Comparison of ENCODE assay signal across 8 cellular contexts in genomic region chr1:150875197-150876110, GRCh38. TPM values are rescaled to one million over a fixed set of nuclear protein-coding genes. Genes with fewer than 3 reads are reported as not detected.
DNase-seq lines count a peak whose midpoint lies in the region; ATAC-seq and TF ChIP-seq lines count a peak whose summit lies in the region.

No MANE protein-coding gene starts in this region.

- ATAC-seq in left ventricle myocardium superior (peak; percentile 9), GM18870 (IDR thresholded peaks at IDR 0.05; ENCODE audit: unreplicated experiment) (no peak), GM19455 (IDR thresholded peaks at IDR 0.05; ENCODE audit: unreplicated experiment) (no peak), GM18858 (IDR thresholded peaks at IDR 0.05; ENCODE audit: unreplicated experiment) (no peak)

- peaks cover 27% of the 10 kb centered on the region for H3K36me3 Mint-ChIP-seq in activated T-helper 2 cell treated with anti-CD3 and anti-CD28 coated beads, Interferon-gamma antibody, Interleukin-2, Interleukin-4, amounts not matched to agents 10 μg/mL and 5 μg/mL and 100 μg/mL, durations not matched to agents 14 hours and 24 hours and 36 hours (ENCODE audit: low read depth)

- H3K9me3 Mint-ChIP-seq in activated T-helper 2 cell treated with anti-CD3 and anti-CD28 coated beads, Interferon-gamma antibody, Interleukin-2, Interleukin-4, amounts not matched to agents 10 μg/mL and 5 μg/mL and 100 μg/mL, durations not matched to agents 14 hours and 24 hours and 36 hours: no peaks in the 10 kb centered on the region

- no peak for TF ChIP-seq CTCF in retinal pigment epithelial cell (conservative IDR thresholded peaks at IDR 0.05; ENCODE audit: low read depth, low read length)

- DNase-seq in Ammon's horn (ENCODE audit: low spot score) (peak; percentile 7), HAP-1 (ENCODE audit: low spot score in 2 of 2) (peak; percentile 23 to 48), left ventricle myocardium superior (no peak), retinal pigment epithelial cell (ENCODE audit: low read depth) (no peak)
- DNase-seq in activated T-helper 2 cell treated with anti-CD3 and anti-CD28 coated beads, Interferon-gamma antibody, Interleukin-2, Interleukin-4, amounts not matched to agents 10 μg/mL and 5 μg/mL and 100 μg/mL, durations not matched to agents 14 hours and 24 hours and 36 hours (ENCODE audit: low spot score): no peak

- H3K4me3 ChIP-seq in HAP-1 (peak overlapping the region; percentile 71), retinal pigment epithelial cell (ENCODE audit: low read length) (peak overlapping the region; percentile 79)

- H3K36me3 ChIP-seq in HAP-1 (replicated peaks): no peaks in the 10 kb centered on the region

- peak overlapping the region; percentile 95 for H3K4me3 Mint-ChIP-seq in activated T-helper 2 cell treated with anti-CD3 and anti-CD28 coated beads, Interferon-gamma antibody, Interleukin-2, Interleukin-4, amounts not matched to agents 10 μg/mL and 5 μg/mL and 100 μg/mL, durations not matched to agents 14 hours and 24 hours and 36 hours (ENCODE audit: low read depth)

- H3K4me1 ChIP-seq in HAP-1: peaks cover 19% of the 10 kb centered on the region

- peaks cover 30% of the 10 kb centered on the region for H3K4me1 Mint-ChIP-seq in activated T-helper 2 cell treated with anti-CD3 and anti-CD28 coated beads, Interferon-gamma antibody, Interleukin-2, Interleukin-4, amounts not matched to agents 10 μg/mL and 5 μg/mL and 100 μg/mL, durations not matched to agents 14 hours and 24 hours and 36 hours (ENCODE audit: low read depth)

- peak overlapping the region; percentile 92 for H3K27ac Mint-ChIP-seq in activated T-helper 2 cell treated with anti-CD3 and anti-CD28 coated beads, Interferon-gamma antibody, Interleukin-2, Interleukin-4, amounts not matched to agents 10 μg/mL and 5 μg/mL and 100 μg/mL, durations not matched to agents 14 hours and 24 hours and 36 hours

- no peaks in the 10 kb centered on the region for H3K27me3 ChIP-seq in HAP-1 (ENCODE audit: low read depth)

- H3K27me3 Mint-ChIP-seq in activated T-helper 2 cell treated with anti-CD3 and anti-CD28 coated beads, Interferon-gamma antibody, Interleukin-2, Interleukin-4, amounts not matched to agents 10 μg/mL and 5 μg/mL and 100 μg/mL, durations not matched to agents 14 hours and 24 hours and 36 hours (ENCODE audit: low read depth): no peaks in the 10 kb centered on the region

- in situ Hi-C loops in HAP-1 (cut with MboI; ENCODE audit: low sequenced_read_pairs): no loop called here

- no peaks in the 10 kb centered on the region for H3K9me3 ChIP-seq in HAP-1

- intact Hi-C loops in activated T-helper 2 cell treated with anti-CD3 and anti-CD28 coated beads, Interferon-gamma antibody, Interleukin-2, Interleukin-4, amounts not matched to agents 10 μg/mL and 5 μg/mL and 100 μg/mL, durations not matched to agents 14 hours and 24 hours and 36 hours (cut with micrococcal nuclease): loop anchor here (1.0 to 5.0 kb wide), 6 partner anchors 15 to 307 kb away; partner anchors contain the start of genes PRUNE1 and SETDB1
- intact Hi-C loops in left ventricle myocardium superior (cut with micrococcal nuclease): no loop called here

RNA-seq across cellular contexts. Expression of gene ARNT, which starts 0.9 kb away (rescaled TPM):
- 38.5 and 40.4 TPM in 2 replicates for total RNA-seq in activated T-helper 2 cell treated with anti-CD3 and anti-CD28 coated beads, Interferon-gamma antibody, Interleukin-2, Interleukin-4, amounts not matched to agents 10 μg/mL and 5 μg/mL and 100 μg/mL, durations not matched to agents 14 hours and 24 hours and 36 hours
- 27.9 TPM for total RNA-seq in left ventricle myocardium superior

RNA-seq across cellular contexts. Expression of gene CTXND2, which starts 11.5 kb away (rescaled TPM):
- total RNA-seq in activated T-helper 2 cell treated with anti-CD3 and anti-CD28 coated beads, Interferon-gamma antibody, Interleukin-2, Interleukin-4, amounts not matched to agents 10 μg/mL and 5 μg/mL and 100 μg/mL, durations not matched to agents 14 hours and 24 hours and 36 hours: not detected in 2 replicates
- not detected for total RNA-seq in left ventricle myocardium superior

RNA-seq across cellular contexts. Expression of gene SETDB1, which starts 50.7 kb away (rescaled TPM):
- 60.9 and 61.1 TPM in 2 replicates for total RNA-seq in activated T-helper 2 cell treated with anti-CD3 and anti-CD28 coated beads, Interferon-gamma antibody, Interleukin-2, Interleukin-4, amounts not matched to agents 10 μg/mL and 5 μg/mL and 100 μg/mL, durations not matched to agents 14 hours and 24 hours and 36 hours
- total RNA-seq in left ventricle myocardium superior: 19.2 TPM

Comparison
In these comparisons a context has a peak if more than half of its experiments do, and no peak if none do; other contexts are left out.
1. DNase-seq: peak in Ammon's horn (single experiment) and HAP-1 (2 of 2); none in activated T-helper 2 cell treated with anti-CD3 and anti-CD28 coated beads, Interferon-gamma antibody, Interleukin-2, Interleukin-4, amounts not matched to agents 10 μg/mL and 5 μg/mL and 100 μg/mL, durations not matched to agents 14 hours and 24 hours and 36 hours (single experiment), left ventricle myocardium superior (single experiment) and retinal pigment epithelial cell (single experiment).